11 cellular contexts compared by ENCODE assay signal in the genomic region with DNA sequence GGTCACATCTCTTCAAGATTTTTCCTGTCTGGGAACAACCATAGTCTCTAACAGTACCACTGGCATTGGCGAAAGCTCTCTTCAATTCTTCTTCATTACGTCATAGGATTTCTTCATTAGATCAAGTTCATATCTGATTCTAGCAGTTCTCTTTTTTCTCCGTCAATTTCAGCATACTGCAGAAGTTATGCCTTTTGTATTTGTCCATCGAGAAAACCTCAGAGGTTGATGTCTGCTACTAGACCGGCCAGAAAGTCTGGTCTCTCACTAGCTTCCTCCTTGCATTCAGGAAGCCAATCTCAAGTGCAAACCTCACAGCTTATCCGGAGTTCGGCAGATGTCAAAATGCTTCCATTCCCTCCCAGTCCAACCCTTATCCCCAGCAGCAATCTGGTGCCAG. TPM values are rescaled to one million over a fixed set of nuclear protein-coding genes. Genes with fewer than 3 reads are reported as not detected.
DNase-seq lines count a peak whose midpoint lies in the region; ATAC-seq and TF ChIP-seq lines count a peak whose summit lies in the region.
"Had no signal": no experiment of that assay in that cellular context is flagged by ENCODE, and none has a peak within 500 bp of the region (broad histone marks: within the 10 kb centered on the region; RNA-seq: fewer than 3 reads in every experiment).

No MANE protein-coding gene starts in this region.

- H3K27me3 ChIP-seq in upper lobe of right lung: no peaks in the 10 kb centered on the region
- H3K27me3 ChIP-seq: BLaER1 had no signal

- DNase-seq in Right ventricle myocardium superior (no peak), cardiac septum (ENCODE audit: low spot score) (no peak), upper lobe of right lung (no peak), posterior vena cava (ENCODE audit: low spot score) (no peak), SHP77 treated with DMSO at 0.1 percent for 48 hours (lab: John Stamatoyannopoulos, UW) (no peak)
- DNase-seq: activated CD4-positive, alpha-beta memory T cell treated with anti-CD3 and anti-CD28 coated beads for 36 hours had no signal

- ATAC-seq in Right ventricle myocardium superior (ENCODE audit: poor library complexity): peak; percentile 34
- peak; percentile 70 for ATAC-seq in HG03354 (IDR thresholded peaks at IDR 0.05; ENCODE audit: poor library complexity, severe bottlenecking, unreplicated experiment)
- ATAC-seq in esophagus mucosa: peak; percentile 19
- ATAC-seq in upper lobe of right lung: peak; percentile 86
- no peak for ATAC-seq in HG02938 (IDR thresholded peaks at IDR 0.05; ENCODE audit: unreplicated experiment)
- ATAC-seq: GM23338 had no signal

- no peak for TF ChIP-seq CTCF in upper lobe of right lung (IDR thresholded peaks at IDR 0.05)

- no peak overlapping the region for H3K27ac ChIP-seq in upper lobe of right lung
- H3K27ac ChIP-seq: BLaER1 had no signal

- no peaks in the 10 kb centered on the region for H3K36me3 ChIP-seq in upper lobe of right lung
- H3K36me3 ChIP-seq: BLaER1 had no signal

- no peak overlapping the region for H3K4me3 ChIP-seq in upper lobe of right lung
- H3K4me3 ChIP-seq: BLaER1, GM23338 had no signal

- no peaks in the 10 kb centered on the region for H3K9me3 ChIP-seq in upper lobe of right lung
- H3K9me3 ChIP-seq: BLaER1 had no signal

- peaks cover 4% of the 10 kb centered on the region for H3K4me1 ChIP-seq in upper lobe of right lung
- H3K4me1 ChIP-seq: BLaER1 had no signal

- intact Hi-C loops in Right ventricle myocardium superior (cut with DNase I) (no loop called here), cardiac septum (cut with DNase I) (no loop called here), upper lobe of right lung (cut with DNase I) (no loop called here), posterior vena cava (cut with DNase I) (no loop called here)

RNA-seq across cellular contexts. Expression of a gene that starts 56.6 kb away (rescaled TPM):
- total RNA-seq in Right ventricle myocardium superior (not detected), cardiac septum (0.27 TPM), esophagus mucosa (3.3 TPM), upper lobe of right lung (not detected), posterior vena cava (under 1 TPM; 0.69 to 1.00 TPM)
- total RNA-seq: activated CD4-positive, alpha-beta memory T cell treated with anti-CD3 and anti-CD28 coated beads for 36 hours had no signal
